ENCODE assay signal across 1 cellular context in the genomic region with DNA sequence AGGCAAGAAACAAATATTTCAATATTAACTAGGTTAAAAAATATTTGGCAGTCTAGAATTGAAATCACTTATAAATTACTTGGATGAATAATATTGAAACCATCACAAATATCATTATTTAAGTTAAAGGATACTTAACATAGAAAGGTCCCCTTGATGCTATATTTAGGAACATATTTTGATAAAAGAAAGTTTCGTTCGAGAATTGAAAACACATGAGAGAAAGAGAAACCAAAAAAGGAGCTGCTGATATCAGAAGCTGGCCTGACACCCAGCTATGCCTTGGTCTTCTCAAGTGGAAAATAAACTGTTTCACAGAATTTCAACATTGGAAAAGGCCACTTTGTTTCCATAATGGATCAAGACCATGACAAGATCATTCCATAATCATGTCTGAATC.
TF ChIP-seq lines count a peak whose summit lies in the region.

No MANE protein-coding gene starts in this region.

TF ChIP-seq in GM23338, 12 proteins besides CTCF, POLR2A, EP300 and RAD21 (continued from another document):
- TF ChIP-seq, protein P1, sequence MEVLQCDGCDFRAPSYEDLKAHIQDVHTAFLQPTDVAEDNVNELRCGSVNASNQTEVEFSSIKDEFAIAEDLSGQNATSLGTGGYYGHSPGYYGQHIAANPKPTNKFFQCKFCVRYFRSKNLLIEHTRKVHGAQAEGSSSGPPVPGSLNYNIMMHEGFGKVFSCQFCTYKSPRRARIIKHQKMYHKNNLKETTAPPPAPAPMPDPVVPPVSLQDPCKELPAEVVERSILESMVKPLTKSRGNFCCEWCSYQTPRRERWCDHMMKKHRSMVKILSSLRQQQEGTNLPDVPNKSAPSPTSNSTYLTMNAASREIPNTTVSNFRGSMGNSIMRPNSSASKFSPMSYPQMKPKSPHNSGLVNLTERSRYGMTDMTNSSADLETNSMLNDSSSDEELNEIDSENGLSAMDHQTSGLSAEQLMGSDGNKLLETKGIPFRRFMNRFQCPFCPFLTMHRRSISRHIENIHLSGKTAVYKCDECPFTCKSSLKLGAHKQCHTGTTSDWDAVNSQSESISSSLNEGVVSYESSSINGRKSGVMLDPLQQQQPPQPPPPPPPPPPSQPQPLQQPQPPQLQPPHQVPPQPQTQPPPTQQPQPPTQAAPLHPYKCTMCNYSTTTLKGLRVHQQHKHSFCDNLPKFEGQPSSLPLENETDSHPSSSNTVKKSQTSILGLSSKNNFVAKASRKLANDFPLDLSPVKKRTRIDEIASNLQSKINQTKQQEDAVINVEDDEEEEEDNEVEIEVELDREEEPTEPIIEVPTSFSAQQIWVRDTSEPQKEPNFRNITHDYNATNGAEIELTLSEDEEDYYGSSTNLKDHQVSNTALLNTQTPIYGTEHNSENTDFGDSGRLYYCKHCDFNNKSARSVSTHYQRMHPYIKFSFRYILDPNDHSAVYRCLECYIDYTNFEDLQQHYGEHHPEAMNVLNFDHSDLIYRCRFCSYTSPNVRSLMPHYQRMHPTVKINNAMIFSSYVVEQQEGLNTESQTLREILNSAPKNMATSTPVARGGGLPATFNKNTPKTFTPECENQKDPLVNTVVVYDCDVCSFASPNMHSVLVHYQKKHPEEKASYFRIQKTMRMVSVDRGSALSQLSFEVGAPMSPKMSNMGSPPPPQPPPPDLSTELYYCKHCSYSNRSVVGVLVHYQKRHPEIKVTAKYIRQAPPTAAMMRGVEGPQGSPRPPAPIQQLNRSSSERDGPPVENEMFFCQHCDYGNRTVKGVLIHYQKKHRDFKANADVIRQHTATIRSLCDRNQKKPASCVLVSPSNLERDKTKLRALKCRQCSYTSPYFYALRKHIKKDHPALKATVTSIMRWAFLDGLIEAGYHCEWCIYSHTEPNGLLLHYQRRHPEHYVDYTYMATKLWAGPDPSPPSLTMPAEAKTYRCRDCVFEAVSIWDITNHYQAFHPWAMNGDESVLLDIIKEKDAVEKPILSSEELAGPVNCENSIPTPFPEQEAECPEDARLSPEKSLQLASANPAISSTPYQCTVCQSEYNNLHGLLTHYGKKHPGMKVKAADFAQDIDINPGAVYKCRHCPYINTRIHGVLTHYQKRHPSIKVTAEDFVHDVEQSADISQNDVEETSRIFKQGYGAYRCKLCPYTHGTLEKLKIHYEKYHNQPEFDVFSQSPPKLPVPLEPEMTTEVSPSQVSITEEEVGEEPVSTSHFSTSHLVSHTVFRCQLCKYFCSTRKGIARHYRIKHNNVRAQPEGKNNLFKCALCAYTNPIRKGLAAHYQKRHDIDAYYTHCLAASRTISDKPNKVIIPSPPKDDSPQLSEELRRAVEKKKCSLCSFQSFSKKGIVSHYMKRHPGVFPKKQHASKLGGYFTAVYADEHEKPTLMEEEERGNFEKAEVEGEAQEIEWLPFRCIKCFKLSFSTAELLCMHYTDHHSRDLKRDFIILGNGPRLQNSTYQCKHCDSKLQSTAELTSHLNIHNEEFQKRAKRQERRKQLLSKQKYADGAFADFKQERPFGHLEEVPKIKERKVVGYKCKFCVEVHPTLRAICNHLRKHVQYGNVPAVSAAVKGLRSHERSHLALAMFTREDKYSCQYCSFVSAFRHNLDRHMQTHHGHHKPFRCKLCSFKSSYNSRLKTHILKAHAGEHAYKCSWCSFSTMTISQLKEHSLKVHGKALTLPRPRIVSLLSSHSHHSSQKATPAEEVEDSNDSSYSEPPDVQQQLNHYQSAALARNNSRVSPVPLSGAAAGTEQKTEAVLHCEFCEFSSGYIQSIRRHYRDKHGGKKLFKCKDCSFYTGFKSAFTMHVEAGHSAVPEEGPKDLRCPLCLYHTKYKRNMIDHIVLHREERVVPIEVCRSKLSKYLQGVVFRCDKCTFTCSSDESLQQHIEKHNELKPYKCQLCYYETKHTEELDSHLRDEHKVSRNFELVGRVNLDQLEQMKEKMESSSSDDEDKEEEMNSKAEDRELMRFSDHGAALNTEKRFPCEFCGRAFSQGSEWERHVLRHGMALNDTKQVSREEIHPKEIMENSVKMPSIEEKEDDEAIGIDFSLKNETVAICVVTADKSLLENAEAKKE (CRISPR knock-in tag; IDR thresholded peaks at IDR 0.05) = no peak
- TF ChIP-seq ZNF331 (CRISPR knock-in tag; IDR thresholded peaks at IDR 0.05; ENCODE audit: low read depth) (no peak), CREB1 (CRISPR knock-in tag; IDR thresholded peaks at IDR 0.05; ENCODE audit: low read depth) (no peak), EZH2 (IDR thresholded peaks at IDR 0.05; ENCODE audit: low read depth, unreplicated experiment) (no peak)
TF ChIP-seq in GM23338: peak in this region for 0.
